Comparison of ENCODE assay signal across 9 cellular contexts in the genomic region with DNA sequence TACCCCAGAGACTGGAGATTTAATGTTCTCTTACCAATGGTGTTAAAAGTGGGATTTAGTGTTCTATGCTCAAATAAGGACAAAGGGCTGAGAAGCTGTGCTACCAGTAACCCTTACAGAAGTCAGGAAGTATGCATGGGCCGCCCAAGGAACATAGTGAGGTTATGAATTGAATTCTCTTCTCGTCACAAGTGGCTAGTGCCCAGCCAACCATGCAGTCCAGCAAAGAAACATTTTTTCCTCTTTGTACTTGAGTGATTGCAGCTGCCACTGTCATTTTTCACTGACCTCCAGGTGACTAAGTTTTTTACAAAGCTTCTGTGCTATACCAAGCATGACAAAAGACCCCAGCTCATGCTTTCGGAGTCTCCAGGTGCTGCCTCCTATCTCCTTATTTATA.
DNase-seq lines count a peak whose midpoint lies in the region; ATAC-seq and TF ChIP-seq lines count a peak whose summit lies in the region.
"Had no signal": no experiment of that assay in that cellular context is flagged by ENCODE, and none has a peak within 500 bp of the region (broad histone marks: within the 10 kb centered on the region; RNA-seq: fewer than 3 reads in every experiment).

No MANE protein-coding gene starts in this region.

- no peaks in the 10 kb centered on the region for H3K27me3 ChIP-seq in smooth muscle cell (ENCODE audit: low read depth)

- H3K4me3 ChIP-seq in coronary artery (no peak overlapping the region), smooth muscle cell (no peak overlapping the region)

- H2AFZ ChIP-seq in smooth muscle cell (ENCODE audit: low read depth), result no peak overlapping the region

- H3K9me3 ChIP-seq in smooth muscle cell (replicated peaks; ENCODE audit: low read depth), result no peaks in the 10 kb centered on the region

- no peaks in the 10 kb centered on the region for H3K4me1 ChIP-seq in smooth muscle cell (ENCODE audit: low read depth)

- H3K27ac ChIP-seq in coronary artery (peak overlapping the region; percentile 56 to 75), smooth muscle cell (ENCODE audit: low read depth) (no peak overlapping the region)

- in situ Hi-C loops in Caki2 (cut with HindIII; ENCODE audit: low pct_unique_long_range_greater_than_20kb, low sequenced_read_pairs), result no loop called here

- H4K20me1 ChIP-seq in smooth muscle cell (ENCODE audit: low read depth), result no peaks in the 10 kb centered on the region

- no peak overlapping the region for H3K4me2 ChIP-seq in smooth muscle cell

- no peak overlapping the region for H3K9ac ChIP-seq in smooth muscle cell (ENCODE audit: low read depth)

- DNase-seq in Caki2 (ENCODE audit: low read depth), result peak; percentile 90
- no peak for DNase-seq in coronary artery (ENCODE audit: low spot score)
- no peak for DNase-seq in smooth muscle cell (lab: John Stamatoyannopoulos, UW; ENCODE audit: unreplicated experiment)
- no peak for DNase-seq in T1000 (lab: John Stamatoyannopoulos, UW)
- DNase-seq in nucleus accumbens (lab: John Stamatoyannopoulos, UW), result no peak
- DNase-seq in activated CD4-positive, CD25-positive, alpha-beta regulatory T cell (lab: John Stamatoyannopoulos, UW), result no peak
- DNase-seq: C1 segment of cervical spinal cord had no signal

- TF ChIP-seq CTCF in coronary artery (IDR thresholded peaks at IDR 0.05), result no peak
- TF ChIP-seq CTCF in smooth muscle cell (IDR thresholded peaks at IDR 0.05; ENCODE audit: borderline replicate concordance, insufficient read depth, poor library complexity, severe bottlenecking), result no peak

- H3K36me3 ChIP-seq in smooth muscle cell (ENCODE audit: low read depth), result no peaks in the 10 kb centered on the region

- ATAC-seq in GM19438 (IDR thresholded peaks at IDR 0.05; ENCODE audit: low read depth, unreplicated experiment) (peak; percentile 95), HG03064 (IDR thresholded peaks at IDR 0.05; ENCODE audit: low read depth, unreplicated experiment) (peak; percentile 96)

- H3K79me2 ChIP-seq in smooth muscle cell (ENCODE audit: low read depth), result no peaks in the 10 kb centered on the region

- WGBS in smooth muscle cell (ENCODE audit: low lambda C conversion rate), result 82% methylated on average over 3 of the region's 3 CpGs

- H3F3A ChIP-seq in smooth muscle cell (ENCODE audit: low read depth), result no peaks in the 10 kb centered on the region
